ENCODE assay signal across 16 cellular contexts in the genomic region with DNA sequence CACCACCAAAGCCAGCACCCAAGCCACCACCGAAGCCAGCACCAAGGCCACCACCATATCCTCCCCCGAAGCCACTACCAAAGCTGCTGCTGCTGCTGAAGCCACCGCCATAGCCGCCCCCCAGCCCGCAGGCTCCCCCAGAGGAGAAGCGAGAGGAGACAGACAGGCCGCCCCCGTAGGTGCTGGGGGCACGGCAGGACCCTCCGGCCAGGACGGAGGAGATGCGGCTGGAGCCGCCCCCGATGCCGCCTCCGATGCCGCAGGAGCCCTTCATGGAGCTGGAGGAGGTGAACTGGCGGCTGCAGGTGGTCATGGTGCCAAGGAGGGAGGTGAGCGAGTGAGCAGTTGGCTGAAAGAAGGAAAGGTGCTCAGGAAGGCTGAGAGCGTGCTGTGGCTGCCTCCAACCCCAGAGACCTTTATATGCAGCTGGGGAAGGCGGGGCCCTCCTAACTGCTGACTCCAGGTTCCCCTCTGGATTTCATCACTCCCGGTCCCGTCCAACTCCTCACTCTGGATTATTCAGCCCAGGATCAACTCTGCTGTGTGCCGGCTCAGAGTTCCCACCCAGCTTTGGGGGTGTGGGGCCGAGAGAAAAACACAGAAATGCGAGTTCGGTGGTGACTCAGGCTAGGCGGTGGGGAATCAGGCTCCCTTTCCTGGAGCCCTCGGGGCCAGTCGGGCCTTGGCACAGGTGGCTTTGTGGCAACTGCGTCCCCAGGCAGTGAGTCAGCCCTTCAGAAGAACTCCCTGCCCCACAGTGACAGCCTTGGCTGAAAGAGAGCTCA. TPM values are rescaled to one million over a fixed set of nuclear protein-coding genes. Genes with fewer than 3 reads are reported as not detected.
DNase-seq lines count a peak whose midpoint lies in the region; ATAC-seq, FAIRE-seq and TF ChIP-seq lines count a peak whose summit lies in the region.
"Not testable (repeated sequence)": the region's sequence is repeated elsewhere in the genome, so short reads cannot be mapped to it uniquely, and the experiment has no call there.
"Had no signal": no experiment of that assay in that cellular context is flagged by ENCODE, and none has a peak within 500 bp of the region (broad histone marks: within the 10 kb centered on the region; RNA-seq: fewer than 3 reads in every experiment).

A gene (minus strand): TSS at position 392 of the 785 bp plus-strand sequence. CDS start 79 bp downstream, at position 313.

- not testable (repeated sequence) for H3K4me3 ChIP-seq in Panc1 (ENCODE audit: low read depth in 2 of 2, low read length in 2 of 2); kidney (ENCODE audit: low read length in 2 of 2); retinal pigment epithelial cell (ENCODE audit: low read length)
- peak within 1 kb of the TSS in 1 of 2 donors; percentile 29 for H3K4me3 ChIP-seq in vagina

- H3K4me1 ChIP-seq in Panc1 (ENCODE audit: control insufficient read depth, insufficient read depth, low read length); kidney (ENCODE audit: control insufficient read depth in 1 of 2, insufficient read depth in 1 of 2, low read depth in 1 of 2, low read length in 2 of 2): not testable (repeated sequence)
- peaks cover 22% of the 10 kb centered on the region for H3K4me1 ChIP-seq in vagina

- DNase-seq in Caki2 (ENCODE audit: low read depth) = peak; percentile 22
- DNase-seq in HFFc6 = peak; percentile 63
- DNase-seq in Panc1 (ENCODE audit: low read depth, low spot score); vagina (ENCODE audit: extremely low spot score in 2 of 2): not testable (repeated sequence)
- DNase-seq in amniotic stem cell (lab: John Stamatoyannopoulos, UW) = peak; percentile 17
- peak; percentile 65 for DNase-seq in epithelial cell of prostate (ENCODE audit: low read depth, low spot score)
- peak; percentile 59 for DNase-seq in kidney
- peak; percentile 57 for DNase-seq in retinal pigment epithelial cell (ENCODE audit: low read depth)

- intact Hi-C loops in Panc1 (cut with micrococcal nuclease; ENCODE audit: unreplicated experiment); kidney (cut with DNase I); vagina (cut with DNase I): not testable (repeated sequence)

- H3K36me3 ChIP-seq in Panc1 (ENCODE audit: control insufficient read depth, insufficient read depth, low read length); kidney (ENCODE audit: control insufficient read depth in 1 of 2, insufficient read depth in 2 of 2, low read length in 2 of 2); vagina: not testable (repeated sequence)

- not testable (repeated sequence) for TF ChIP-seq POLR2A in vagina (IDR thresholded peaks at IDR 0.05)

- H3K9me3 Mint-ChIP-seq in HFFc6 = not testable (repeated sequence)

- H3K27me3 ChIP-seq in Panc1 (ENCODE audit: control insufficient read depth, insufficient read depth, low read length); vagina: not testable (repeated sequence)

- peak; percentile 73 for ATAC-seq in Panc1

- H3K27ac ChIP-seq in Panc1 (ENCODE audit: low read length); kidney (ENCODE audit: low read depth in 2 of 2, low read length in 2 of 2): not testable (repeated sequence)
- H3K27ac ChIP-seq in epithelial cell of prostate (peak within 1 kb of the TSS; percentile 73), vagina (peak within 1 kb of the TSS; percentile 83)

- CTCF ChIA-PET in Panc1 (lab: Charles Lee) = interaction anchor here (0.8 kb wide), 1 partner anchor 64 kb away, joined by 3 read pairs; no protein-coding TSS in a partner anchor

- H3K4me3 Mint-ChIP-seq in HFFc6 = not testable (repeated sequence)

- POLR2A ChIA-PET in Panc1 (lab: Charles Lee) = not testable (repeated sequence)

- not testable (repeated sequence) for TF ChIP-seq CTCF in HFFc6 (IDR thresholded peaks at IDR 0.05); Panc1 (IDR thresholded peaks at IDR 0.05); kidney (IDR thresholded peaks at IDR 0.05; ENCODE audit: borderline replicate concordance, extremely low read depth, insufficient read depth); retinal pigment epithelial cell (conservative IDR thresholded peaks at IDR 0.05; ENCODE audit: low read depth, low read length); vagina (IDR thresholded peaks at IDR 0.05)

- H3K4me1 Mint-ChIP-seq in HFFc6 (ENCODE audit: low read depth) = peaks cover 14% of the 10 kb centered on the region

- in situ Hi-C loops in Caki2 (cut with HindIII; ENCODE audit: low pct_unique_long_range_greater_than_20kb, low sequenced_read_pairs); Panc1 (cut with HindIII; ENCODE audit: low pct_unique_long_range_greater_than_20kb, low sequenced_read_pairs): not testable (repeated sequence)

- not testable (repeated sequence) for H3K9me3 ChIP-seq in Panc1 (ENCODE audit: control insufficient read depth, insufficient read depth, low read depth, low read length); kidney (ENCODE audit: control insufficient read depth in 1 of 2, low read length in 2 of 2); vagina

- FAIRE-seq in kidney (lab: Jason Lieb, UNC) = not testable (repeated sequence)

- H3K27ac Mint-ChIP-seq in HFFc6 = not testable (repeated sequence)

- not testable (repeated sequence) for H3K36me3 Mint-ChIP-seq in HFFc6 (ENCODE audit: low read depth)

- not testable (repeated sequence) for H3K9ac ChIP-seq in kidney (ENCODE audit: low read length in 2 of 2)

- BruUV-seq in Panc1 (replicated peaks; lab: Mats Ljungman, UMichigan) = not testable (repeated sequence)

- H3K27me3 Mint-ChIP-seq in HFFc6 (ENCODE audit: insufficient read depth) = peaks cover 32% of the 10 kb centered on the region

RNA-seq across cellular contexts. Expression of the gene that starts here (rescaled TPM):
- 1.4 TPM in 1 of 2 replicates, not detected in the other for total RNA-seq in Caki2 (2014; rRNA removed; shearing (Covaris generic); ENCODE audit: low replicate concordance)
- under 1 TPM in 4 of 6 experiments, not detected in 2; 0.11 to 0.47 (median 0.17) TPM for total RNA-seq in HFFc6 (2021; fragmentation: NEBNext Ultra II Directional; extraction: Animal tissue kit (Norgen Biotek cat#: 25700))
- total RNA-seq in Panc1 (2021; ENCODE audit: unreplicated experiment) (1.6 TPM), kidney (3.1 TPM), vagina (872 TPM)
- polyA plus RNA-seq in Panc1 (2012; ENCODE audit: insufficient read length) = 2.7 TPM
- polyA plus RNA-seq in kidney (ENCODE audit: insufficient read depth, low read depth, low replicate concordance) = not detected
- total RNA-seq: activated CD4-positive, alpha-beta T cell treated with anti-CD3 and anti-CD28 coated beads, Interleukin-2, amount 10 ng/mL, durations not matched to agents 7 days and 5 days; CD4-positive, alpha-beta memory T cell; endothelial cell of umbilical vein; left colon; progenitor cell of endocrine pancreas; T-helper 1 cell treated with Interleukin-12 subunit alpha and Interleukin-12 subunit beta and Interleukin-4 antibody, amounts not matched to agents 30 ng/mL and 1 ng/mL, for 36 hours; uterus had no signal
- polyA plus RNA-seq: AG04450; CD4-positive, alpha-beta memory T cell; endothelial cell of umbilical vein had no signal

Comparison
In these comparisons a context has a peak if more than half of its experiments do, and no peak if none do; other contexts are left out.
1. RNA of the gene that starts here (total RNA-seq): 872 TPM in vagina (single experiment); 3.1 TPM in kidney (single experiment), 1.6 TPM in Panc1 (single experiment), 1.4 TPM in Caki2 and 0.11 to 0.47 TPM in HFFc6; every median in the first group is over 100 times any median in the second.
2. Peak in DNase-seq in HFFc6; RNA of the gene not detected or under 1 TPM.